Comparison of ENCODE assay signal across 8 cellular contexts in the genomic region with DNA sequence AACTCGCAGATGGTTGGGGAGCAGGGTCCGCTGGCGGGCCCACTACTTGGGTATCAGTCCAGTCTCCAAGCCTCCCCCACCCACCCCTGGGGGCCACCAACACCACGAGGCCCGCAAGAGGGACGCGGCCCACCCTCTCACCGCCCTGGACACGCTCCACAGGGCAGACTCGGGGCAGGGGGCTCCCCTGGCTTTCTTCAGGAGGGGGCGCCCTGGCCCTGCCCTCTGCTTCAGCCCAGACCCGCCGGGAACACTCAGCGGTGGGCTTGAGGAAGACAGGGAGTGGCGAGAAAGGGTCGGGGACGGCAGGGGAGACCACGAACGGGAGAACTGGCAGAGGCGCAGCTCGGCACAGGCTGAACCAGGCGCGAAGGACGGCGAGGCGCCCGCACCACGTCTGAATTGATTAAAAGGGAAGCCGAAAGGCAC. TPM values are rescaled to one million over a fixed set of nuclear protein-coding genes. Genes with fewer than 3 reads are reported as not detected.
DNase-seq lines count a peak whose midpoint lies in the region; ATAC-seq, FAIRE-seq and TF ChIP-seq lines count a peak whose summit lies in the region.

No MANE protein-coding gene starts in this region.

- H3K4me3 Mint-ChIP-seq in nephron progenitor cell = peak overlapping the region; percentile 99

- peaks cover 10% of the 10 kb centered on the region for H3K36me3 Mint-ChIP-seq in nephron progenitor cell (ENCODE audit: low read depth)

- no peaks in the 10 kb centered on the region for H3K9me2 ChIP-seq in OCI-LY7 (ENCODE audit: insufficient read depth, low read length)

- ATAC-seq in GM18498 (IDR thresholded peaks at IDR 0.05; ENCODE audit: unreplicated experiment) (no peak), HG03159 (IDR thresholded peaks at IDR 0.05; ENCODE audit: unreplicated experiment) (no peak)

- H3K4me2 ChIP-seq in OCI-LY7 (ENCODE audit: low read length) = peak overlapping the region; percentile 100

- TF ChIP-seq CTCF in OCI-LY7 (conservative IDR thresholded peaks at IDR 0.05; ENCODE audit: low read length) (no peak; the same call in 1 of the 2 replicates), choroid plexus epithelial cell (conservative IDR thresholded peaks at IDR 0.05; ENCODE audit: low read depth, low read length) (no peak), nephron progenitor cell (IDR thresholded peaks at IDR 0.05) (no peak)

- H3K4me3 ChIP-seq in OCI-LY7 (ENCODE audit: low read depth, low read length, poor library complexity, severe bottlenecking) = peak overlapping the region; percentile 85
- peak overlapping the region; percentile 77 for H3K4me3 ChIP-seq in choroid plexus epithelial cell (ENCODE audit: low read depth, low read length)

- no peak for TF ChIP-seq POLR2A in H54 (IDR thresholded peaks at IDR 0.05; ENCODE audit: low read depth, low read length)

- peak overlapping the region; percentile 94 for H3K27ac Mint-ChIP-seq in nephron progenitor cell

- peak overlapping the region; percentile 90 for H3K27ac ChIP-seq in OCI-LY7 (ENCODE audit: low read depth, low read length, poor library complexity, severe bottlenecking)

- H3K9me3 Mint-ChIP-seq in nephron progenitor cell = no peaks in the 10 kb centered on the region

- H3K4me1 Mint-ChIP-seq in nephron progenitor cell = peaks cover 53% of the 10 kb centered on the region

- H3K36me3 ChIP-seq in OCI-LY7 (ENCODE audit: insufficient read depth, low read length) = no peaks in the 10 kb centered on the region; the same call in 1 of the 2 replicates

- FAIRE-seq in H54 (lab: Jason Lieb, UNC) = no peak

- H3K79me2 ChIP-seq in OCI-LY7 (ENCODE audit: insufficient read depth, low read depth, low read length) = peaks cover 75% of the 10 kb centered on the region

- CTCF ChIA-PET in OCI-LY7 (lab: Charles Lee; ENCODE audit: unreplicated experiment) = interaction anchor here (1.5 kb wide), 1 partner anchor 12 kb away, joined by 3 read pairs; no protein-coding TSS in a partner anchor

- POLR2A ChIA-PET in OCI-LY7 (lab: Charles Lee) = interaction anchor here (0.9 to 2.6 kb wide), 3 partner anchors 22 to 111 kb away, joined by 4 to 11 read pairs (median 4); no protein-coding TSS in a partner anchor

- H2AFZ ChIP-seq in OCI-LY7 (ENCODE audit: low read length) = no peak overlapping the region

- H3K4me1 ChIP-seq in OCI-LY7 (ENCODE audit: insufficient read depth, low read length, poor library complexity, severe bottlenecking) = peaks cover 37% of the 10 kb centered on the region

- DNase-seq in DMS53 (lab: John Stamatoyannopoulos, UW) = peak; percentile 78
- DNase-seq in DMS53 treated with DMSO at 0.1 percent for 48 hours (lab: John Stamatoyannopoulos, UW; ENCODE audit: unreplicated experiment) = no peak
- peak; percentile 60 for DNase-seq in OCI-LY7 (ENCODE audit: low spot score)
- peak; percentile 13 for DNase-seq in choroid plexus epithelial cell (ENCODE audit: low read depth)
- peak; percentile 43 for DNase-seq in nephron progenitor cell
- no peak for DNase-seq in H54 (ENCODE audit: insufficient read length, low spot score)

- H3K27me3 Mint-ChIP-seq in nephron progenitor cell (ENCODE audit: low read depth, poor library complexity) = no peaks in the 10 kb centered on the region

- peaks cover 16% of the 10 kb centered on the region for H4K20me1 ChIP-seq in OCI-LY7 (ENCODE audit: insufficient read depth, low read length)

- no TSS peak for BruUV-seq in OCI-LY7 (replicated peaks; lab: Mats Ljungman, UMichigan)

- H3K9me3 ChIP-seq in OCI-LY7 (ENCODE audit: low read length) = no peaks in the 10 kb centered on the region

- intact Hi-C loops in OCI-LY7 (cut with micrococcal nuclease; ENCODE audit: unreplicated experiment) = loop anchor here (1.0 kb wide), 1 partner anchor 96 kb away; no protein-coding TSS in a partner anchor

RNA-seq across cellular contexts. Expression of gene IGF2BP3, which starts 1.6 kb away (rescaled TPM):
- total RNA-seq in OCI-LY7 (2014; rRNA removed; shearing (Covaris generic)) = 41.1 and 48.7 TPM in 2 replicates
- 94.3 and 108 TPM in 2 replicates for total RNA-seq in OCI-LY7 (2022)

Comparison
In these comparisons a context has a peak if more than half of its experiments do, and no peak if none do; other contexts are left out.
1. DNase-seq: peak in DMS53 (single experiment), OCI-LY7 (single experiment), choroid plexus epithelial cell (single experiment) and nephron progenitor cell (single experiment); none in DMS53 treated with DMSO at 0.1 percent for 48 hours (single experiment) and H54 (single experiment).